Comparison of ENCODE assay signal across 8 cellular contexts in genomic region chr12:124940143-124940392, GRCh38. TPM values are rescaled to one million over a fixed set of nuclear protein-coding genes. Genes with fewer than 3 reads are reported as not detected.
A peak's percentile ranks its signal among the peaks of the same experiment; 100 is the strongest.
DNase-seq lines count a peak whose midpoint lies in the region; ATAC-seq, FAIRE-seq and TF ChIP-seq lines count a peak whose summit lies in the region.

No MANE protein-coding gene starts in this region.

- H3K27ac ChIP-seq in WERI-Rb-1 (peak overlapping the region; percentile 99), HepG2 (ENCODE audit: extremely low read length, insufficient read depth, low read length) (peak overlapping the region; percentile 95)

- peak; percentile 95 for FAIRE-seq in A204.1 (lab: Jason Lieb, UNC)
- no peak for FAIRE-seq in HepG2 (lab: Jason Lieb, UNC)

- H3K27me3 ChIP-seq in HAP-1 (ENCODE audit: low read depth), result no peaks in the 10 kb centered on the region
- H3K27me3 ChIP-seq in WERI-Rb-1 (ENCODE audit: insufficient read depth, low read depth, severe bottlenecking), result no peaks in the 10 kb centered on the region
- H3K27me3 ChIP-seq in HepG2 (ENCODE audit: control insufficient read depth in 1 of 2, insufficient read depth in 2 of 2, low read length in 2 of 2), result no peaks in the 10 kb centered on the region

- POLR2A ChIA-PET in HepG2 (lab: Yijun Ruan, JAX), result interaction anchor here (0.7 to 6.6 kb wide), 13 partner anchors 9 to 112 kb away, joined by 3 to 199 read pairs (median 4); partner anchors contain the start of gene UBC

- TF ChIP-seq RAD21 in HepG2 (CRISPR knock-in tag; IDR thresholded peaks at IDR 0.05), result no peak

- CTCF ChIA-PET in HepG2 (lab: Yijun Ruan, JAX; ENCODE audit: low intra/inter-chr PET ratio, low total read pairs), result interaction anchor here (1.5 to 2.2 kb wide), 2 partner anchors 34 to 35 kb away, joined by 3 to 21 read pairs; no protein-coding TSS in a partner anchor
- CTCF ChIA-PET in activated naive CD4-positive, alpha-beta T cell treated with anti-CD3 and anti-CD28 coated beads, Interleukin-2, amount 10 ng/mL, durations not matched to agents 7 days and 5 days (lab: Charles Lee), result interaction anchor here (1.0 to 8.7 kb wide), 18 partner anchors 10 to 130 kb away, joined by 3 to 156 read pairs (median 4); partner anchors contain the start of genes AACS, BRI3BP and UBC

- peak overlapping the region; percentile 80 for H3K9ac ChIP-seq in HepG2 (ENCODE audit: insufficient read depth, low read depth, low read length)

- TF ChIP-seq EP300 in HepG2 (IDR thresholded peaks at IDR 0.05; ENCODE audit: low read depth in 2 of 2, low read length in 2 of 2), result no peak
- no peak for TF ChIP-seq EP300 in HepG2 (CRISPR knock-in tag; IDR thresholded peaks at IDR 0.05; ENCODE audit: borderline replicate concordance)

- H3K9me3 ChIP-seq in HAP-1, result no peaks in the 10 kb centered on the region
- H3K9me3 ChIP-seq in WERI-Rb-1 (ENCODE audit: severe bottlenecking), result no peaks in the 10 kb centered on the region
- H3K9me3 ChIP-seq in HepG2 (ENCODE audit: low read length), result no peaks in the 10 kb centered on the region

- peaks cover 24% of the 10 kb centered on the region for H3K4me1 Mint-ChIP-seq in activated naive CD4-positive, alpha-beta T cell treated with anti-CD3 and anti-CD28 coated beads, Interleukin-2, amount 10 ng/mL, durations not matched to agents 7 days and 5 days

- no peak overlapping the region for H3K27ac Mint-ChIP-seq in activated naive CD4-positive, alpha-beta T cell treated with anti-CD3 and anti-CD28 coated beads, Interleukin-2, amount 10 ng/mL, durations not matched to agents 7 days and 5 days

- no peaks in the 10 kb centered on the region for H3K27me3 Mint-ChIP-seq in activated naive CD4-positive, alpha-beta T cell treated with anti-CD3 and anti-CD28 coated beads, Interleukin-2, amount 10 ng/mL, durations not matched to agents 7 days and 5 days

- H3K4me1 ChIP-seq in HAP-1 (peaks cover 17% of the 10 kb centered on the region), HepG2 (ENCODE audit: insufficient read depth, low read length) (peaks cover 52% of the 10 kb centered on the region)

- H4K20me1 ChIP-seq in HepG2 (ENCODE audit: insufficient read depth, low read length), result no peaks in the 10 kb centered on the region

- in situ Hi-C loops in HAP-1 (cut with MboI; ENCODE audit: low sequenced_read_pairs) (no loop called here), HepG2 (cut with HindIII; ENCODE audit: extremely low pct_ligation_motif_present, low pct_unique_long_range_greater_than_20kb) (no loop called here)

- no peak for TF ChIP-seq POLR2A in HepG2 (IDR thresholded peaks at IDR 0.05; ENCODE audit: insufficient read depth in 1 of 2, low read depth in 2 of 2, low read length in 2 of 2)

- H3K36me3 Mint-ChIP-seq in activated naive CD4-positive, alpha-beta T cell treated with anti-CD3 and anti-CD28 coated beads, Interleukin-2, amount 10 ng/mL, durations not matched to agents 7 days and 5 days, result peaks cover 9% of the 10 kb centered on the region

- peak overlapping the region; percentile 38 for H3K4me3 ChIP-seq in HAP-1
- H3K4me3 ChIP-seq in WERI-Rb-1 (ENCODE audit: low read depth, low read length), result peak overlapping the region; percentile 60
- peak overlapping the region; percentile 17 to 81 (median 29) for H3K4me3 ChIP-seq in HepG2 (replicated peaks in 1 of 3; ENCODE audit: insufficient read depth in 1 of 3, low read depth in 2 of 3, low read length in 3 of 3)

- no peak for TF ChIP-seq CTCF in WERI-Rb-1 (IDR thresholded peaks at IDR 0.05; ENCODE audit: low read depth, low read length)
- no peak for TF ChIP-seq CTCF in HepG2 (CRISPR knock-in tag; IDR thresholded peaks at IDR 0.05)

- H3K4me2 ChIP-seq in HepG2 (ENCODE audit: low read depth, low read length), result peak overlapping the region; percentile 79

- H3K79me2 ChIP-seq in HepG2 (ENCODE audit: insufficient read depth, low read length), result no peaks in the 10 kb centered on the region

- no peak overlapping the region for H2AFZ ChIP-seq in HepG2 (ENCODE audit: low read length)

- WGBS in HepG2 (ENCODE audit: low lambda C conversion rate), result 1% methylated on average over 8 of the region's 8 CpGs

- H3K36me3 ChIP-seq in HAP-1 (replicated peaks), result no peaks in the 10 kb centered on the region
- no peaks in the 10 kb centered on the region for H3K36me3 ChIP-seq in WERI-Rb-1
- no peaks in the 10 kb centered on the region for H3K36me3 ChIP-seq in HepG2 (replicated peaks in 1 of 2; ENCODE audit: control insufficient read depth in 1 of 2, insufficient read depth in 2 of 2, low read length in 2 of 2)

- no peak overlapping the region for H3K4me3 Mint-ChIP-seq in activated naive CD4-positive, alpha-beta T cell treated with anti-CD3 and anti-CD28 coated beads, Interleukin-2, amount 10 ng/mL, durations not matched to agents 7 days and 5 days

- DNase-seq in HAP-1 (ENCODE audit: low spot score in 2 of 2), result no peak
- DNase-seq in WERI-Rb-1, result no peak
- DNase-seq in HepG2 (ENCODE audit: low spot score), result no peak
- no peak for DNase-seq in ureter (ENCODE audit: low spot score)
- DNase-seq in activated naive CD4-positive, alpha-beta T cell treated with anti-CD3 and anti-CD28 coated beads, Interleukin-2, amount 10 ng/mL, durations not matched to agents 7 days and 5 days, result no peak
- DNase-seq in central memory CD4-positive, alpha-beta T cell, result no peak
- no peak for DNase-seq in left lobe of liver (ENCODE audit: low spot score)

- BruUV-seq in HepG2 (replicated peaks; lab: Mats Ljungman, UMichigan), result no TSS peak

- peak; percentile 88 for ATAC-seq in HepG2
- ATAC-seq in left lobe of liver, result no peak

- intact Hi-C loops in HepG2 (cut with micrococcal nuclease; ENCODE audit: unreplicated experiment), result loop anchor here (1.0 kb wide), 1 partner anchor 34 kb away; no protein-coding TSS in a partner anchor

- H3K9me3 Mint-ChIP-seq in activated naive CD4-positive, alpha-beta T cell treated with anti-CD3 and anti-CD28 coated beads, Interleukin-2, amount 10 ng/mL, durations not matched to agents 7 days and 5 days, result no peaks in the 10 kb centered on the region

RNA-seq across cellular contexts. Expression of gene UBC, which starts 25.6 kb away (rescaled TPM):
- total RNA-seq in HepG2 (2016; rRNA removed; fragmentation: Illumina TruSeq; extraction: Trizol), result 805 and 1,167 TPM in 2 replicates
- 330 and 384 TPM in 2 replicates for total RNA-seq in HepG2 (2016; cell fraction: cytosol; rRNA removed; fragmentation: Illumina TruSeq; extraction: Trizol; ENCODE audit: low read depth)
- 802 and 1,160 TPM in 2 replicates for total RNA-seq in HepG2 (2016; cell fraction: insoluble cytoplasmic fraction; rRNA removed; fragmentation: Illumina TruSeq; extraction: Trizol)
- total RNA-seq in HepG2 (2016; cell fraction: membrane; rRNA removed; fragmentation: Illumina TruSeq; extraction: Trizol), result 388 and 438 TPM in 2 replicates
- 473 and 495 TPM in 2 replicates for total RNA-seq in HepG2 (2016; cell fraction: nucleus; rRNA removed; fragmentation: Illumina TruSeq; extraction: Trizol)
- 1,432 and 1,529 TPM in 2 replicates for polyA plus RNA-seq in HepG2 (2011; rRNA removed)
- 1,350 and 1,708 TPM in 2 replicates for polyA plus RNA-seq in HepG2 (2011; cell fraction: cytosol; rRNA removed)
- 541 and 721 TPM in 2 replicates for polyA plus RNA-seq in HepG2 (2011; cell fraction: nucleus; rRNA removed)
- polyA plus RNA-seq in HepG2 (2012), result 920 and 1,315 TPM in 2 replicates
- polyA plus RNA-seq in HepG2 (2016; cell fraction: cytosol; fragmentation: Illumina TruSeq; extraction: Trizol; ENCODE audit: low read depth), result 299 and 343 TPM in 2 replicates
- 1,055 and 1,063 TPM in 2 replicates for polyA plus RNA-seq in HepG2 (2016; cell fraction: insoluble cytoplasmic fraction; fragmentation: Illumina TruSeq; extraction: Trizol; ENCODE audit: low read depth)
- 279 and 340 TPM in 2 replicates for polyA plus RNA-seq in HepG2 (2016; cell fraction: membrane; fragmentation: Illumina TruSeq; extraction: Trizol; ENCODE audit: low read depth)
- polyA plus RNA-seq in HepG2 (2016; cell fraction: nucleus; fragmentation: Illumina TruSeq; extraction: Trizol; ENCODE audit: insufficient read depth, low read depth), result 688 and 691 TPM in 2 replicates
- polyA minus RNA-seq in HepG2 (2011; rRNA and poly(A)+ RNA removed; ENCODE audit: low replicate concordance), result 531 and 665 TPM in 2 replicates
- 412 and 617 TPM in 2 replicates for polyA minus RNA-seq in HepG2 (2011; cell fraction: cytosol; rRNA and poly(A)+ RNA removed)
- 99.5 and 162 TPM in 2 replicates for polyA minus RNA-seq in HepG2 (2011; cell fraction: nucleus; rRNA and poly(A)+ RNA removed)
- 1,015 TPM for total RNA-seq in ureter
- total RNA-seq in left lobe of liver, result 436 TPM

RNA-seq across cellular contexts. Expression of gene DHX37, which starts 48.9 kb away (rescaled TPM):
- 19.4 and 20.9 TPM in 2 replicates for total RNA-seq in HepG2 (2016; rRNA removed; fragmentation: Illumina TruSeq; extraction: Trizol)
- 3.8 and 4.4 TPM in 2 replicates for total RNA-seq in HepG2 (2016; cell fraction: cytosol; rRNA removed; fragmentation: Illumina TruSeq; extraction: Trizol; ENCODE audit: low read depth)
- total RNA-seq in HepG2 (2016; cell fraction: insoluble cytoplasmic fraction; rRNA removed; fragmentation: Illumina TruSeq; extraction: Trizol), result 14.2 and 21.8 TPM in 2 replicates
- total RNA-seq in HepG2 (2016; cell fraction: membrane; rRNA removed; fragmentation: Illumina TruSeq; extraction: Trizol), result 8.0 TPM in 2 replicates
- 18.7 and 19.6 TPM in 2 replicates for total RNA-seq in HepG2 (2016; cell fraction: nucleus; rRNA removed; fragmentation: Illumina TruSeq; extraction: Trizol)
- 6.0 and 7.6 TPM in 2 replicates for polyA plus RNA-seq in HepG2 (2011; rRNA removed)
- 3.9 and 5.3 TPM in 2 replicates for polyA plus RNA-seq in HepG2 (2011; cell fraction: cytosol; rRNA removed)
- 26.9 and 32.7 TPM in 2 replicates for polyA plus RNA-seq in HepG2 (2011; cell fraction: nucleus; rRNA removed)
- 7.8 and 12.7 TPM in 2 replicates for polyA plus RNA-seq in HepG2 (2012)
- polyA plus RNA-seq in HepG2 (2016; cell fraction: cytosol; fragmentation: Illumina TruSeq; extraction: Trizol; ENCODE audit: low read depth), result 1.3 TPM in 2 replicates
- 13.2 and 17.5 TPM in 2 replicates for polyA plus RNA-seq in HepG2 (2016; cell fraction: insoluble cytoplasmic fraction; fragmentation: Illumina TruSeq; extraction: Trizol; ENCODE audit: low read depth)
- 2.9 and 3.7 TPM in 2 replicates for polyA plus RNA-seq in HepG2 (2016; cell fraction: membrane; fragmentation: Illumina TruSeq; extraction: Trizol; ENCODE audit: low read depth)
- polyA plus RNA-seq in HepG2 (2016; cell fraction: nucleus; fragmentation: Illumina TruSeq; extraction: Trizol; ENCODE audit: insufficient read depth, low read depth), result 36.0 and 38.0 TPM in 2 replicates
- 23.1 and 33.6 TPM in 2 replicates for polyA minus RNA-seq in HepG2 (2011; rRNA and poly(A)+ RNA removed; ENCODE audit: low replicate concordance)
- polyA minus RNA-seq in HepG2 (2011; cell fraction: cytosol; rRNA and poly(A)+ RNA removed), result 9.8 and 11.1 TPM in 2 replicates
- polyA minus RNA-seq in HepG2 (2011; cell fraction: nucleus; rRNA and poly(A)+ RNA removed), result 11.6 and 13.4 TPM in 2 replicates
- 34.0 TPM for total RNA-seq in ureter
- 6.3 TPM for total RNA-seq in left lobe of liver

RNA-seq across cellular contexts. Expression of gene BRI3BP, which starts 53.4 kb away (rescaled TPM):
- 17.6 and 21.1 TPM in 2 replicates for total RNA-seq in HepG2 (2016; rRNA removed; fragmentation: Illumina TruSeq; extraction: Trizol)
- total RNA-seq in HepG2 (2016; cell fraction: cytosol; rRNA removed; fragmentation: Illumina TruSeq; extraction: Trizol; ENCODE audit: low read depth), result 5.0 and 5.2 TPM in 2 replicates
- 16.5 and 21.3 TPM in 2 replicates for total RNA-seq in HepG2 (2016; cell fraction: insoluble cytoplasmic fraction; rRNA removed; fragmentation: Illumina TruSeq; extraction: Trizol)
- total RNA-seq in HepG2 (2016; cell fraction: membrane; rRNA removed; fragmentation: Illumina TruSeq; extraction: Trizol), result 14.9 and 15.7 TPM in 2 replicates
- 15.9 and 20.4 TPM in 2 replicates for total RNA-seq in HepG2 (2016; cell fraction: nucleus; rRNA removed; fragmentation: Illumina TruSeq; extraction: Trizol)
- 6.4 and 7.5 TPM in 2 replicates for polyA plus RNA-seq in HepG2 (2011; rRNA removed)
- polyA plus RNA-seq in HepG2 (2011; cell fraction: cytosol; rRNA removed), result 6.3 and 6.6 TPM in 2 replicates
- polyA plus RNA-seq in HepG2 (2011; cell fraction: nucleus; rRNA removed), result 2.9 and 3.0 TPM in 2 replicates
- polyA plus RNA-seq in HepG2 (2012), result 6.1 and 7.2 TPM in 2 replicates
- 4.9 and 5.3 TPM in 2 replicates for polyA plus RNA-seq in HepG2 (2016; cell fraction: cytosol; fragmentation: Illumina TruSeq; extraction: Trizol; ENCODE audit: low read depth)
- 13.2 and 14.3 TPM in 2 replicates for polyA plus RNA-seq in HepG2 (2016; cell fraction: insoluble cytoplasmic fraction; fragmentation: Illumina TruSeq; extraction: Trizol; ENCODE audit: low read depth)
- 9.2 TPM in 2 replicates for polyA plus RNA-seq in HepG2 (2016; cell fraction: membrane; fragmentation: Illumina TruSeq; extraction: Trizol; ENCODE audit: low read depth)
- 20.9 and 21.2 TPM in 2 replicates for polyA plus RNA-seq in HepG2 (2016; cell fraction: nucleus; fragmentation: Illumina TruSeq; extraction: Trizol; ENCODE audit: insufficient read depth, low read depth)
- 14.9 and 34.8 TPM in 2 replicates for polyA minus RNA-seq in HepG2 (2011; rRNA and poly(A)+ RNA removed; ENCODE audit: low replicate concordance)
- 10.7 and 11.1 TPM in 2 replicates for polyA minus RNA-seq in HepG2 (2011; cell fraction: cytosol; rRNA and poly(A)+ RNA removed)
- polyA minus RNA-seq in HepG2 (2011; cell fraction: nucleus; rRNA and poly(A)+ RNA removed), result 5.8 and 6.5 TPM in 2 replicates
- total RNA-seq in ureter, result 6.8 TPM
- total RNA-seq in left lobe of liver, result 7.4 TPM
